27 cellular contexts compared by ENCODE assay signal in genomic region chr9:17503196-17503595, GRCh38.
"Had no signal": no experiment of that assay in that cellular context is flagged by ENCODE, and none has a peak within 500 bp of the region (broad histone marks: within the 10 kb centered on the region; RNA-seq: fewer than 3 reads in every experiment).

No MANE protein-coding gene starts in this region.

- H3K27me3 ChIP-seq: stomach, suprapubic skin, testis, thyroid gland, tibial artery, tibial nerve, transverse colon, upper lobe of left lung, upper lobe of right lung, uterus, vagina had no signal

- H3K9me3 ChIP-seq: suprapubic skin, testis, thoracic aorta, thyroid gland, transverse colon, upper lobe of left lung, upper lobe of right lung, uterus, vagina had no signal

- ATAC-seq: stimulated activated effector memory CD8-positive, alpha-beta T cell treated with anti-CD3 and anti-CD28 coated beads, Interleukin-12 subunit alpha, Interleukin-12 subunit beta, amount 100 ng/mL, for 72 hours; stimulated activated memory B cell treated with anti-CD40 and anti-IgM and Interleukin-4, amounts not matched to agents 10 μg/mL and 1 μg/mL and 100 μg/mL, for 72 hours; stimulated activated naive B cell treated with anti-CD40 and anti-IgM and Interleukin-4, amounts not matched to agents 10 μg/mL and 1 μg/mL and 100 μg/mL, for 72 hours; stimulated activated naive CD8-positive, alpha-beta T cell treated with anti-CD3 and anti-CD28 coated beads, Interleukin-15, amount 100 ng/mL, for 72 hours; stimulated activated naive CD8-positive, alpha-beta T cell treated with anti-CD3 and anti-CD28 coated beads, Interleukin-15, Interleukin-2, amounts not matched to agents 100 U/mL and 50 U/mL, for 24 hours; upper lobe of right lung had no signal

- H3K27ac ChIP-seq: stomach, suprapubic skin, testis, thoracic aorta, thyroid gland, tibial artery, tibial nerve, transverse colon, upper lobe of left lung, upper lobe of right lung, uterus, vagina had no signal

- DNase-seq: stimulated activated CD4-positive, alpha-beta T cell treated with anti-CD3 and anti-CD28 coated beads, Interleukin-2, amount 100 ng/mL, for 48 hours; stimulated activated CD4-positive, alpha-beta T cell treated with anti-CD3 and anti-CD28 coated beads, Interleukin-4, amount 100 ng/mL, for 1 hour; stimulated activated CD4-positive, alpha-beta T cell treated with anti-CD3 and anti-CD28 coated beads, Interleukin-4, amount 100 ng/mL, for 24 hours; stimulated activated CD4-positive, alpha-beta T cell treated with anti-CD3 and anti-CD28 coated beads, Interleukin-4, amount 100 ng/mL, for 4 hours; stimulated activated CD8-positive, alpha-beta memory T cell treated with anti-CD3 and anti-CD28 coated beads, Interleukin-4, amount 100 ng/mL, for 48 hours; stimulated activated naive B cell treated with anti-CD40 and anti-IgM and Interleukin-4, amounts not matched to agents 10 μg/mL and 1 μg/mL and 100 μg/mL, for 72 hours; stimulated activated naive CD4-positive, alpha-beta T cell; stimulated activated naive CD4-positive, alpha-beta T cell treated with Interleukin-2 at 50 U/mL for 16 hours; stimulated activated naive CD8-positive, alpha-beta T cell treated with anti-CD3 and anti-CD28 coated beads, Interleukin-15, amount 100 ng/mL, for 72 hours; stimulated activated naive CD8-positive, alpha-beta T cell treated with anti-CD3 and anti-CD28 coated beads, Interleukin-15, Interleukin-2, amounts not matched to agents 100 U/mL and 50 U/mL, for 24 hours; stomach; substantia nigra; testis; thyroid gland; tibial artery; transverse colon; trophoblast cell; upper lobe of left lung; upper lobe of right lung; uterus had no signal

- H3K4me3 ChIP-seq: stomach, suprapubic skin, testis, thoracic aorta, thyroid gland, tibial artery, tibial nerve, transverse colon, upper lobe of left lung, upper lobe of right lung, uterus, vagina had no signal

- FAIRE-seq: urothelium cell line had no signal

- H3K36me3 ChIP-seq: stomach, suprapubic skin, thoracic aorta, thyroid gland, transverse colon, upper lobe of left lung, upper lobe of right lung, uterus, vagina had no signal

- H3K4me1 ChIP-seq: stomach, suprapubic skin, testis, thyroid gland, tibial artery, tibial nerve, transverse colon, upper lobe of left lung, upper lobe of right lung, uterus, vagina had no signal
